In the genomic region with DNA sequence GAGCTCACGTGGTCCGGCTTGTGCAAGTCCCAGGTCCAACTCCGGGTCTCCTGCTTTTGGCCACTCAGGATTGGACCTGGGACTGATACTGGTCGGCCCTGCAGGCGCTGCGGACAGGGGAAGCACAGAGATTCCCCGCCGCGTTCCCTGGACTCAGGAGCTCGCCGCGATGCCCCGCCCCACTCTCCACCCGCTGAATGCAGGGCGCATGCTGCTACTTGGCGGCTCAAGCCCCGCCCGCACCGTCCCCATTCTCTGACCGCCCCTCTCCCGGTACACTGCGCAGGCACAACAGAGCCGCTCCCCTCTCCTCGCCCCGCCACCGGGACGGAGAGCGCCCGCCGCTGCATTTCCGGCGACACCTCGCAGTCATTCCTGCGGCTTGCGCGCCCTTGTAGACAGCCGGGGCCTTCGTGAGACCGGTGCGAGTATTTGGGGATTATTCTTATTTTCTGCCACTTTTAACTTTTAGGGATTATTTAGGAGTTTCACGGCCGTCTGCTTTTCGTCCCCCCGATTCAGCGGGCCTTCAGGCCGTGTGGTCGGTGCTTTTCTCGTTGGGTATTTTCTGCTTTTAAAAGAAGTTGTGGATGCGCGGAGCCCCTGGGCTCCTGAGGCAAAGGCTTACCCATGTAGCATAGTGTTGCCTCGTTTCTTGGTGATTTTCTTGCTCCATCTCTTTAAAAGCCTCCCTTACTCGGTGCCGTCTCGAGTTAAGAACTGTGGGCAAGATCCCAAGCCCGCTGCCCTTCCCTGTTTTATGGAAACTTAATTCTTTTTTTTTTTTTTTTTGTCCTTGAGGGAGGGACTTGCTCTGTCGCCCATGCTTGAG, we compare ENCODE assay signal across 8 cellular contexts. TPM values are rescaled to one million over a fixed set of nuclear protein-coding genes. Genes with fewer than 3 reads are reported as not detected.
DNase-seq lines count a peak whose midpoint lies in the region; ATAC-seq and TF ChIP-seq lines count a peak whose summit lies in the region.

Gene TMEM14C, plus strand, starts transcription at position 251 of the 832 bp plus-strand sequence. CDS start 1,544 bp downstream, outside the sequence.

- peak within 1 kb of the TSS; percentile 91 for H2AFZ ChIP-seq in PC-9

- H3K9me3 Mint-ChIP-seq in IgD-negative memory B cell, result peaks cover 0 to 3% (median 0%) of the 10 kb centered on the region in 3 donors
- peaks cover 4% of the 10 kb centered on the region for H3K9me3 Mint-ChIP-seq in activated T-cell treated with anti-CD3 and anti-CD28 coated beads, Interleukin-2, amount 50 U/mL, for 24 hours

- no peaks in the 10 kb centered on the region for H3K36me3 Mint-ChIP-seq in IgD-negative memory B cell
- H3K36me3 Mint-ChIP-seq in activated T-cell treated with anti-CD3 and anti-CD28 coated beads, Interleukin-2, amount 50 U/mL, for 24 hours (ENCODE audit: low read depth), result peaks cover 55% of the 10 kb centered on the region

- peak within 1 kb of the TSS; percentile 90 for H3K9ac ChIP-seq in mucosa of stomach (ENCODE audit: low read length)

- H3K4me3 Mint-ChIP-seq in IgD-negative memory B cell, result peak within 1 kb of the TSS; percentile 93 to 99 (median 96)
- H3K4me3 Mint-ChIP-seq in activated T-cell treated with anti-CD3 and anti-CD28 coated beads, Interleukin-2, amount 50 U/mL, for 24 hours, result peak within 1 kb of the TSS; percentile 94

- 0 out of 2 replicates have a peak, but pooled peaks cover 10% of the 10 kb centered on the region for H3K4me1 ChIP-seq in PC-9 (replicated peaks; ENCODE audit: insufficient read depth)
- peaks cover 4% of the 10 kb centered on the region for H3K4me1 ChIP-seq in mucosa of stomach (ENCODE audit: control insufficient read depth, insufficient read depth, low read length)

- TF ChIP-seq POLR2A in erythroblast (IDR thresholded peaks at IDR 0.05; ENCODE audit: low read length), result peak; percentile 85

- no peak for TF ChIP-seq CTCF in PC-9 (conservative IDR thresholded peaks at IDR 0.05)

- H3K36me3 ChIP-seq in PC-9 (ENCODE audit: low read depth) (no peaks in the 10 kb centered on the region), mucosa of stomach (ENCODE audit: control insufficient read depth, insufficient read depth, low read length) (no peaks in the 10 kb centered on the region)

- peaks cover 17 to 29% (median 19%) of the 10 kb centered on the region in 3 donors for H3K4me1 Mint-ChIP-seq in IgD-negative memory B cell
- H3K4me1 Mint-ChIP-seq in activated T-cell treated with anti-CD3 and anti-CD28 coated beads, Interleukin-2, amount 50 U/mL, for 24 hours (ENCODE audit: low read depth), result peaks cover 57% of the 10 kb centered on the region

- no peaks in the 10 kb centered on the region for H3K9me3 ChIP-seq in PC-9 (ENCODE audit: insufficient read depth, low read depth)
- H3K9me3 ChIP-seq in mucosa of stomach (ENCODE audit: control insufficient read depth, low read length), result no peaks in the 10 kb centered on the region

- DNase-seq in DMS 273 treated with DMSO at 0.1 percent for 48 hours (lab: John Stamatoyannopoulos, UW) (peak; percentile 87), PC-9 (peak; percentile 85 to 99), erythroblast (lab: John Stamatoyannopoulos, UW) (peak; percentile 93)
- peak; percentile 93 for DNase-seq in activated T-cell treated with anti-CD3 and anti-CD28 coated beads, Interleukin-2, amount 50 U/mL, for 24 hours
- DNase-seq in stimulated activated CD8-positive, alpha-beta memory T cell treated with anti-CD3 and anti-CD28 coated beads, Interleukin-7, amount 100 ng/mL, for 1 hour (ENCODE audit: low read depth in 2 of 2), result peak; percentile 55 to 67

- H3K27ac Mint-ChIP-seq in IgD-negative memory B cell, result peak within 1 kb of the TSS; percentile 75 to 91 (median 86)
- peak within 1 kb of the TSS; percentile 95 for H3K27ac Mint-ChIP-seq in activated T-cell treated with anti-CD3 and anti-CD28 coated beads, Interleukin-2, amount 50 U/mL, for 24 hours

- no peaks in the 10 kb centered on the region for H3K27me3 ChIP-seq in PC-9 (ENCODE audit: insufficient read depth, low read depth)
- H3K27me3 ChIP-seq in mucosa of stomach (ENCODE audit: control insufficient read depth, insufficient read depth, low read length), result no peaks in the 10 kb centered on the region

- TSS peak; percentile 55 for BruUV-seq in PC-9 (replicated peaks; lab: Mats Ljungman, UMichigan)

- no peaks in the 10 kb centered on the region for H3K9me2 ChIP-seq in PC-9 (ENCODE audit: insufficient read depth)

- H3F3A ChIP-seq in PC-9 (ENCODE audit: insufficient read depth, low read depth), result peaks cover 10% of the 10 kb centered on the region; the same call in 1 of the 2 replicates

- H3K27me3 Mint-ChIP-seq in IgD-negative memory B cell, result no peaks in the 10 kb centered on the region
- H3K27me3 Mint-ChIP-seq in activated T-cell treated with anti-CD3 and anti-CD28 coated beads, Interleukin-2, amount 50 U/mL, for 24 hours, result no peaks in the 10 kb centered on the region

- H3K27ac ChIP-seq in PC-9, result peak within 1 kb of the TSS; percentile 85

- H4K20me1 ChIP-seq in PC-9 (ENCODE audit: insufficient read depth), result no peaks in the 10 kb centered on the region

- peak within 1 kb of the TSS; percentile 90 for H3K4me2 ChIP-seq in PC-9

- CTCF ChIA-PET in PC-9 (lab: Charles Lee), result interaction anchor here (0.5 to 1.2 kb wide), 3 partner anchors 23 to 28 kb away, joined by 4 to 7 read pairs (median 5); partner anchors contain the start of genes PAK1IP1 and TMEM14B

- peak within 1 kb of the TSS; percentile 96 for H3K4me3 ChIP-seq in PC-9
- H3K4me3 ChIP-seq in mucosa of stomach (ENCODE audit: low read length), result peak within 1 kb of the TSS; percentile 67

- POLR2A ChIA-PET in PC-9 (lab: Charles Lee; ENCODE audit: unreplicated experiment), result interaction anchor here (0.5 to 1.2 kb wide), 12 partner anchors 12 to 371 kb away, joined by 3 to 15 read pairs (median 4); partner anchors contain the start of genes C6orf52, MAK, PAK1IP1 and SMIM13

- ATAC-seq in GM21529 (IDR thresholded peaks at IDR 0.05; ENCODE audit: unreplicated experiment), result peak; percentile 99

- H3K79me2 ChIP-seq in PC-9 (ENCODE audit: low read depth), result peaks cover 14% of the 10 kb centered on the region

- intact Hi-C loops in PC-9 (cut with micrococcal nuclease; ENCODE audit: unreplicated experiment), result loop anchor here (1.0 to 10.0 kb wide), 4 partner anchors 24 to 208 kb away; partner anchors contain the start of genes C6orf52, PAK1IP1 and TMEM14B

RNA-seq across cellular contexts. Expression of gene TMEM14C, which starts in this region (rescaled TPM):
- 83.5 TPM for polyA plus RNA-seq in IgD-negative memory B cell
- total RNA-seq in PC-9 (2021), result 154 and 166 TPM in 2 replicates

Comparison
In these comparisons a context has a peak if more than half of its experiments do, and no peak if none do; other contexts are left out.
1. Peak in every context shown above with its lines: DNase-seq, ATAC-seq, H3K4me3 ChIP-seq and H3K27ac ChIP-seq.